ENCODE assay signal across 11 cellular contexts in genomic region chr2:214180686-214181085, GRCh38.
"Had no signal": no experiment of that assay in that cellular context is flagged by ENCODE, and none has a peak within 500 bp of the region (broad histone marks: within the 10 kb centered on the region; RNA-seq: fewer than 3 reads in every experiment).

No MANE protein-coding gene starts in this region.

- DNase-seq: GM23248, GOT3, H7, H9, HCEC 1CT, HFFc6 had no signal

- H3K27ac Mint-ChIP-seq: GM23338, HFFc6 had no signal

- H3K9me3 ChIP-seq: HAP-1 had no signal

- H3K4me3 ChIP-seq: GM23248, GM23338, HAP-1 had no signal

- H3K4me1 ChIP-seq: HAP-1 had no signal

- H2AFZ ChIP-seq: GM23338 had no signal

- H3K27ac ChIP-seq: GM23248 had no signal

- H3K36me3 ChIP-seq: HAP-1 had no signal

- FAIRE-seq: H1, H54 had no signal

- H3K9ac ChIP-seq: GM23248 had no signal

- H3K4me1 Mint-ChIP-seq: H9 had no signal

- ATAC-seq: GM23338, HCT116 had no signal

- H3K4me3 Mint-ChIP-seq: GM23338, H9, HFFc6 had no signal

- H3K4me2 ChIP-seq: GM23338 had no signal

- H3K9me3 Mint-ChIP-seq: GM23338, H9, HFFc6 had no signal
